ENCODE assay signal across 35 cellular contexts in the genomic region with DNA sequence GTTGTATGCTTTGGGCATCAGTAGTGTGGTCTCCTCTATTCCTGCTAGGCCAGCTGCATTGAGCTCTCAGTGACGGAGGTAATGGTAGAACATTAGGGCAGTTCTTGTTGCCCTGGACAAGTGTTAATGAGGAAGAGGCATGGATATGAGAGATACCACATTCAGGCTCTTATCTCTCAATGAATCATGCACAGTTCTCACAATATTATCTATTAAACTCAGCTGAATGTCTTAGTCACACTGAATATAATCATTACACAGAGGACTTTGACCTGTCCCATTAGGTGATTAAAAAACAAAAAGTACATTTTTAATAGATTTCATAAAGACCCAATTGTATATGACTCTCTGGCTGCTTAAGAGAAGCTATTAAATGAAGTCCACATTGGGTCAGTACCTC.
"Had no signal": no experiment of that assay in that cellular context is flagged by ENCODE, and none has a peak within 500 bp of the region (broad histone marks: within the 10 kb centered on the region; RNA-seq: fewer than 3 reads in every experiment).

No MANE protein-coding gene starts in this region.

- H3K4me1 ChIP-seq: adrenal gland, body of pancreas had no signal

- H3K27me3 ChIP-seq: adrenal gland, body of pancreas, esophagus squamous epithelium, gastroesophageal sphincter, heart right ventricle had no signal

- H3K36me3 Mint-ChIP-seq: activated CD8-positive, alpha-beta memory T cell treated with anti-CD3 and anti-CD28 coated beads, Interleukin-2, amount 10 ng/mL, durations not matched to agents 7 days and 5 days; activated naive CD4-positive, alpha-beta T cell treated with anti-CD3 and anti-CD28 coated beads, Interleukin-2, amount 50 U/mL, for 24 hours; activated naive CD8-positive, alpha-beta T cell treated with anti-CD3 and anti-CD28 coated beads for 36 hours; T-cell had no signal

- H3K4me1 Mint-ChIP-seq: activated CD8-positive, alpha-beta memory T cell treated with anti-CD3 and anti-CD28 coated beads, Interleukin-2, amount 10 ng/mL, durations not matched to agents 7 days and 5 days; activated naive CD4-positive, alpha-beta T cell treated with anti-CD3 and anti-CD28 coated beads, Interleukin-2, amount 50 U/mL, for 24 hours; T-cell had no signal

- DNase-seq: activated B cell treated with CpG ODN at 0.5 μM for 24 hours; activated CD4-positive, alpha-beta T cell treated with anti-CD3 and anti-CD28 coated beads for 48 hours; activated CD4-positive, alpha-beta T cell treated with anti-CD3 and anti-CD28 coated beads, Interleukin-2, amount 50 U/mL, for 1 hour; activated CD4-positive, alpha-beta T cell treated with anti-CD3 and anti-CD28 coated beads, Interleukin-2, amount 50 U/mL, for 48 hours; activated CD8-positive, alpha-beta memory T cell treated with anti-CD3 and anti-CD28 coated beads, Interleukin-2, amount 10 ng/mL, durations not matched to agents 7 days and 5 days; activated CD8-positive, alpha-beta memory T cell treated with anti-CD3 and anti-CD28 coated beads, Interleukin-2, amount 50 U/mL, for 4 hours; activated CD8-positive, alpha-beta T cell treated with anti-CD3 and anti-CD28 coated beads, Interleukin-2, amount 10 ng/mL, durations not matched to agents 7 days and 5 days; activated effector memory CD4-positive, alpha-beta T cell treated with anti-CD3 and anti-CD28 coated beads, Interleukin-2, amount 50 U/mL, for 16 hours; activated naive CD4-positive, alpha-beta T cell treated with anti-CD3 and anti-CD28 coated beads for 36 hours; activated naive CD8-positive, alpha-beta T cell treated with anti-CD3 and anti-CD28 coated beads for 36 hours; activated naive CD8-positive, alpha-beta T cell treated with anti-CD3 and anti-CD28 coated beads, Interleukin-2, amount 50 U/mL, for 24 hours; activated T-cell treated with anti-CD3 and anti-CD28 coated beads, Interleukin-2, amount 50 U/mL, for 1 hour; activated T-cell treated with anti-CD3 and anti-CD28 coated beads, Interleukin-2, amount 50 U/mL, for 48 hours; adrenal gland; amygdala; aorta; body of pancreas; caudate nucleus; cortex of kidney; dermis blood vessel endothelial cell; effector CD4-positive, alpha-beta T cell; effector memory CD8-positive, alpha-beta T cell; esophagus squamous epithelium; foreskin melanocyte; heart right ventricle; T-cell; T1000; WERI-Rb-1 had no signal

- H3K9me3 Mint-ChIP-seq: activated B cell treated with CpG ODN at 0.5 μM for 24 hours; activated naive CD4-positive, alpha-beta T cell treated with anti-CD3 and anti-CD28 coated beads for 36 hours; activated naive CD4-positive, alpha-beta T cell treated with anti-CD3 and anti-CD28 coated beads, Interleukin-2, amount 50 U/mL, for 24 hours; activated naive CD8-positive, alpha-beta T cell treated with anti-CD3 and anti-CD28 coated beads for 36 hours; activated naive CD8-positive, alpha-beta T cell treated with anti-CD3 and anti-CD28 coated beads, Interleukin-2, amount 50 U/mL, for 24 hours; activated T-helper 1 cell treated with anti-CD3 and anti-CD28 coated beads, Interleukin-12 subunit alpha, Interleukin-12 subunit beta, Interleukin-2, Interleukin-4 antibody, amounts not matched to agents 30 ng/mL and 10 ng/mL and 1 ng/mL, durations not matched to agents 14 hours and 24 hours and 36 hours; activated T-helper 2 cell treated with anti-CD3 and anti-CD28 coated beads, Interferon-gamma antibody, Interleukin-2, Interleukin-4, amounts not matched to agents 10 μg/mL and 5 μg/mL and 100 μg/mL, durations not matched to agents 14 hours and 24 hours and 36 hours; effector memory CD8-positive, alpha-beta T cell; T-cell; T-helper 1 cell treated with Interleukin-12 subunit alpha and Interleukin-12 subunit beta and Interleukin-4 antibody, amounts not matched to agents 30 μg/mL and 1 μg/mL, for 36 hours had no signal

- FAIRE-seq: colon had no signal

- H3K27ac ChIP-seq: adrenal gland, body of pancreas, esophagus squamous epithelium, gastroesophageal sphincter, heart right ventricle, WERI-Rb-1 had no signal

- H3K27ac Mint-ChIP-seq: activated B cell treated with CpG ODN at 0.5 μM for 24 hours; activated CD8-positive, alpha-beta memory T cell treated with anti-CD3 and anti-CD28 coated beads, Interleukin-2, amount 10 ng/mL, durations not matched to agents 7 days and 5 days; activated CD8-positive, alpha-beta T cell treated with anti-CD3 and anti-CD28 coated beads, Interleukin-2, amount 10 ng/mL, durations not matched to agents 7 days and 5 days; activated naive CD4-positive, alpha-beta T cell treated with anti-CD3 and anti-CD28 coated beads for 36 hours; activated naive CD4-positive, alpha-beta T cell treated with anti-CD3 and anti-CD28 coated beads, Interleukin-2, amount 50 U/mL, for 24 hours; activated naive CD8-positive, alpha-beta T cell treated with anti-CD3 and anti-CD28 coated beads for 36 hours; activated naive CD8-positive, alpha-beta T cell treated with anti-CD3 and anti-CD28 coated beads, Interleukin-2, amount 50 U/mL, for 24 hours; activated T-helper 1 cell treated with anti-CD3 and anti-CD28 coated beads, Interleukin-12 subunit alpha, Interleukin-12 subunit beta, Interleukin-2, Interleukin-4 antibody, amounts not matched to agents 30 ng/mL and 10 ng/mL and 1 ng/mL, durations not matched to agents 14 hours and 24 hours and 36 hours; activated T-helper 2 cell treated with anti-CD3 and anti-CD28 coated beads, Interferon-gamma antibody, Interleukin-2, Interleukin-4, amounts not matched to agents 10 μg/mL and 5 μg/mL and 100 μg/mL, durations not matched to agents 14 hours and 24 hours and 36 hours; effector memory CD8-positive, alpha-beta T cell; T-cell; T-helper 1 cell treated with Interleukin-12 subunit alpha and Interleukin-12 subunit beta and Interleukin-4 antibody, amounts not matched to agents 30 μg/mL and 1 μg/mL, for 36 hours had no signal

- H3K4me3 Mint-ChIP-seq: activated B cell treated with CpG ODN at 0.5 μM for 24 hours; activated CD8-positive, alpha-beta memory T cell treated with anti-CD3 and anti-CD28 coated beads, Interleukin-2, amount 10 ng/mL, durations not matched to agents 7 days and 5 days; activated CD8-positive, alpha-beta T cell treated with anti-CD3 and anti-CD28 coated beads, Interleukin-2, amount 10 ng/mL, durations not matched to agents 7 days and 5 days; activated naive CD4-positive, alpha-beta T cell treated with anti-CD3 and anti-CD28 coated beads for 36 hours; activated naive CD4-positive, alpha-beta T cell treated with anti-CD3 and anti-CD28 coated beads, Interleukin-2, amount 50 U/mL, for 24 hours; activated naive CD8-positive, alpha-beta T cell treated with anti-CD3 and anti-CD28 coated beads for 36 hours; activated naive CD8-positive, alpha-beta T cell treated with anti-CD3 and anti-CD28 coated beads, Interleukin-2, amount 50 U/mL, for 24 hours; activated T-helper 1 cell treated with anti-CD3 and anti-CD28 coated beads, Interleukin-12 subunit alpha, Interleukin-12 subunit beta, Interleukin-2, Interleukin-4 antibody, amounts not matched to agents 30 ng/mL and 10 ng/mL and 1 ng/mL, durations not matched to agents 14 hours and 24 hours and 36 hours; effector memory CD8-positive, alpha-beta T cell; T-cell; T-helper 1 cell treated with Interleukin-12 subunit alpha and Interleukin-12 subunit beta and Interleukin-4 antibody, amounts not matched to agents 30 μg/mL and 1 μg/mL, for 36 hours had no signal

- H3K4me3 ChIP-seq: adrenal gland, body of pancreas, esophagus squamous epithelium, gastroesophageal sphincter, heart right ventricle had no signal

- ATAC-seq: activated CD4-positive, CD25-positive, alpha-beta regulatory T cell treated with anti-CD3 and anti-CD28 coated beads, Interleukin-2, amount 50 U/mL, for 24 hours; activated CD8-positive, alpha-beta memory T cell treated with anti-CD3 and anti-CD28 coated beads, Interleukin-2, amount 10 ng/mL, durations not matched to agents 7 days and 5 days; activated CD8-positive, alpha-beta T cell treated with anti-CD3 and anti-CD28 coated beads, Interleukin-2, amount 10 ng/mL, durations not matched to agents 7 days and 5 days; activated naive CD8-positive, alpha-beta T cell treated with anti-CD3 and anti-CD28 coated beads, Interleukin-2, amount 50 U/mL, for 24 hours; body of pancreas; effector memory CD8-positive, alpha-beta T cell; gastroesophageal sphincter; heart right ventricle; T-cell had no signal

- H3K9me3 ChIP-seq: adrenal gland, body of pancreas, esophagus squamous epithelium, gastroesophageal sphincter, heart right ventricle had no signal

- H3K27me3 Mint-ChIP-seq: activated CD8-positive, alpha-beta memory T cell treated with anti-CD3 and anti-CD28 coated beads, Interleukin-2, amount 10 ng/mL, durations not matched to agents 7 days and 5 days; activated naive CD4-positive, alpha-beta T cell treated with anti-CD3 and anti-CD28 coated beads, Interleukin-2, amount 50 U/mL, for 24 hours; activated naive CD8-positive, alpha-beta T cell treated with anti-CD3 and anti-CD28 coated beads, Interleukin-2, amount 50 U/mL, for 24 hours; effector memory CD8-positive, alpha-beta T cell; T-cell had no signal

- H3K36me3 ChIP-seq: adrenal gland, esophagus squamous epithelium, gastroesophageal sphincter, heart right ventricle, WERI-Rb-1 had no signal
